ENCODE assay signal across 14 cellular contexts in genomic region chr22:24529898-24530297, GRCh38. TPM values are rescaled to one million over a fixed set of nuclear protein-coding genes. Genes with fewer than 3 reads are reported as not detected.
DNase-seq lines count a peak whose midpoint lies in the region; ATAC-seq and TF ChIP-seq lines count a peak whose summit lies in the region.
"Had no signal": no experiment of that assay in that cellular context is flagged by ENCODE, and none has a peak within 500 bp of the region (broad histone marks: within the 10 kb centered on the region; RNA-seq: fewer than 3 reads in every experiment).

No MANE protein-coding gene starts in this region.

- H3K4me3 Mint-ChIP-seq in activated naive CD8-positive, alpha-beta T cell treated with anti-CD3 and anti-CD28 coated beads, Interleukin-2, amount 50 U/mL, for 24 hours = no peak overlapping the region
- H3K4me3 Mint-ChIP-seq: CD8-positive, alpha-beta memory T cell; IgD-negative memory B cell had no signal

- H3K4me3 ChIP-seq in HEK293 (ENCODE audit: low read depth, low read length) (no peak overlapping the region), liver (ENCODE audit: low read depth in 1 of 3, low read length in 3 of 3) (no peak overlapping the region), hepatocyte (no peak overlapping the region)
- H3K4me3 ChIP-seq: GM23248 had no signal

- no peaks in the 10 kb centered on the region for H3K79me2 ChIP-seq in hepatocyte

- no peaks in the 10 kb centered on the region for H3K9me2 ChIP-seq in hepatocyte (replicated peaks; ENCODE audit: insufficient read depth)

- POLR2A ChIA-PET in HEK293 (lab: Yijun Ruan, JAX) = interaction anchor here (0.6 to 1.6 kb wide), 2 partner anchors 25 to 108 kb away, joined by 4 read pairs; partner anchors contain the start of gene GUCD1

- 38% methylated on average over 2 of the region's 2 CpGs for WGBS in liver
- WGBS in hepatocyte (ENCODE audit: low lambda C conversion rate, missing lambda C conversion rate) = 85% methylated on average over 2 of the region's 2 CpGs

- no peaks in the 10 kb centered on the region for H3K27me3 Mint-ChIP-seq in activated naive CD8-positive, alpha-beta T cell treated with anti-CD3 and anti-CD28 coated beads, Interleukin-2, amount 50 U/mL, for 24 hours
- H3K27me3 Mint-ChIP-seq: CD8-positive, alpha-beta memory T cell; IgD-negative memory B cell had no signal

- no peak overlapping the region for H2AFZ ChIP-seq in hepatocyte
- H2AFZ ChIP-seq: GM23248 had no signal

- TF ChIP-seq CTCF in C4-2B (conservative IDR thresholded peaks at IDR 0.05) (no peak), HEK293 (tag by site-specific recombination; IDR thresholded peaks at IDR 0.05) (no peak), VCaP (conservative IDR thresholded peaks at IDR 0.05) (no peak), liver (IDR thresholded peaks at IDR 0.05; ENCODE audit: low read depth, low read length, missing input control) (no peak), hepatocyte (IDR thresholded peaks at IDR 0.05; ENCODE audit: poor library complexity) (no peak)

- no peaks in the 10 kb centered on the region for H3K36me3 Mint-ChIP-seq in activated naive CD8-positive, alpha-beta T cell treated with anti-CD3 and anti-CD28 coated beads, Interleukin-2, amount 50 U/mL, for 24 hours (ENCODE audit: low read depth)
- H3K36me3 Mint-ChIP-seq: CD8-positive, alpha-beta memory T cell; IgD-negative memory B cell had no signal

- H3K9ac ChIP-seq in liver (ENCODE audit: low read depth in 1 of 2, low read length in 2 of 2) = no peak overlapping the region
- H3K9ac ChIP-seq: GM23248 had no signal

- no peak for TF ChIP-seq RAD21 in liver (IDR thresholded peaks at IDR 0.05)

- H3K4me1 ChIP-seq in HEK293 (ENCODE audit: control insufficient read depth, insufficient read depth, low read length) = no peaks in the 10 kb centered on the region
- H3K4me1 ChIP-seq in liver (ENCODE audit: control insufficient read depth in 4 of 4, insufficient read depth in 4 of 4, low read length in 3 of 4) = peaks cover 5 to 37% (median 12%) of the 10 kb centered on the region in 4 donors
- H3K4me1 ChIP-seq in hepatocyte (ENCODE audit: insufficient read depth) = peaks cover 11% of the 10 kb centered on the region

- H3K9me3 ChIP-seq in HEK293 (ENCODE audit: control insufficient read depth, insufficient read depth, low read depth, low read length) (no peaks in the 10 kb centered on the region), liver (ENCODE audit: control insufficient read depth in 4 of 4, low read length in 3 of 4) (no peaks in the 10 kb centered on the region), hepatocyte (ENCODE audit: low read depth) (no peaks in the 10 kb centered on the region)

- H3K4me2 ChIP-seq in hepatocyte = no peak overlapping the region

- CTCF ChIA-PET in HEK293 (lab: Yijun Ruan, JAX) = interaction anchor here (0.6 to 2.2 kb wide), 5 partner anchors 8 to 206 kb away, joined by 3 to 14 read pairs (median 3); no protein-coding TSS in a partner anchor

- H3K9me3 Mint-ChIP-seq in activated naive CD8-positive, alpha-beta T cell treated with anti-CD3 and anti-CD28 coated beads, Interleukin-2, amount 50 U/mL, for 24 hours = no peaks in the 10 kb centered on the region
- H3K9me3 Mint-ChIP-seq: CD8-positive, alpha-beta memory T cell; IgD-negative memory B cell had no signal

- H3K27ac ChIP-seq in C4-2B (peak overlapping the region; percentile 79), HEK293 (ENCODE audit: extremely low read depth, low read depth, low read length) (no peak overlapping the region), VCaP (peak overlapping the region; percentile 29), liver (ENCODE audit: low read depth in 1 of 2, low read length in 2 of 2) (peak overlapping the region; percentile 46 to 55), hepatocyte (no peak overlapping the region)
- H3K27ac ChIP-seq: GM23248 had no signal

- H3K27me3 ChIP-seq in liver (ENCODE audit: control insufficient read depth in 4 of 4, insufficient read depth in 4 of 4, low read length in 3 of 4) (no peaks in the 10 kb centered on the region), hepatocyte (no peaks in the 10 kb centered on the region)

- H3K4me1 Mint-ChIP-seq in activated naive CD8-positive, alpha-beta T cell treated with anti-CD3 and anti-CD28 coated beads, Interleukin-2, amount 50 U/mL, for 24 hours = peaks cover 7% of the 10 kb centered on the region

- no peak for ATAC-seq in HG03097 (IDR thresholded peaks at IDR 0.05; ENCODE audit: low FRiP score, unreplicated experiment)
- no peak for ATAC-seq in activated naive CD8-positive, alpha-beta T cell treated with anti-CD3 and anti-CD28 coated beads, Interleukin-2, amount 50 U/mL, for 24 hours
- ATAC-seq: HCT116 had no signal

- no peak for DNase-seq in hepatocyte (ENCODE audit: low spot score)
- DNase-seq in activated naive CD8-positive, alpha-beta T cell treated with anti-CD3 and anti-CD28 coated beads, Interleukin-2, amount 50 U/mL, for 24 hours = no peak
- DNase-seq: CD8-positive, alpha-beta memory T cell; DMS53; GF-D8; GM23248 had no signal

- no peaks in the 10 kb centered on the region for H4K20me1 ChIP-seq in hepatocyte (ENCODE audit: insufficient read depth, poor library complexity, severe bottlenecking)

- H3K36me3 ChIP-seq in HEK293 (ENCODE audit: control insufficient read depth in 2 of 2, insufficient read depth in 1 of 2, low read length in 2 of 2) = no peaks in the 10 kb centered on the region
- H3K36me3 ChIP-seq in liver (ENCODE audit: control insufficient read depth in 4 of 4, insufficient read depth in 3 of 4, low read depth in 1 of 4, low read length in 3 of 4) = peaks cover 2 to 29% (median 11%) of the 10 kb centered on the region in 4 donors
- no peaks in the 10 kb centered on the region for H3K36me3 ChIP-seq in hepatocyte (replicated peaks; ENCODE audit: insufficient read depth, low read depth)

- no peak overlapping the region for H3K27ac Mint-ChIP-seq in activated naive CD8-positive, alpha-beta T cell treated with anti-CD3 and anti-CD28 coated beads, Interleukin-2, amount 50 U/mL, for 24 hours
- H3K27ac Mint-ChIP-seq: IgD-negative memory B cell had no signal

TF ChIP-seq in HEK293, 187 proteins besides CTCF, POLR2A, EP300 and RAD21:
- TF ChIP-seq ZNF133 (tag by site-specific recombination; IDR thresholded peaks at IDR 0.05) = no peak
- TF ChIP-seq ZNF449 (tag by site-specific recombination; IDR thresholded peaks at IDR 0.05) = no peak
- TF ChIP-seq PRDM1 (tag by site-specific recombination; IDR thresholded peaks at IDR 0.05) = peak; percentile 55; the same call in 1 of the 2 replicates
- TF ChIP-seq ZNF677 (tag by site-specific recombination; IDR thresholded peaks at IDR 0.05) = peak; percentile 89
- TF ChIP-seq FEZF1 (tag by site-specific recombination; IDR thresholded peaks at IDR 0.05) = peak; percentile 43; the same call in 1 of the 2 replicates

TF ChIP-seq in liver, 16 proteins besides CTCF, POLR2A, EP300 and RAD21:
- TF ChIP-seq SP1 (IDR thresholded peaks at IDR 0.05) (no peak), HNF4A (conservative IDR thresholded peaks at IDR 0.05) (peak; percentile 11)

RNA-seq across cellular contexts. Expression of gene GUCD1, which starts 25.0 kb away (rescaled TPM):
- 100 to 1,000 TPM; 176 to 202 TPM for total RNA-seq in liver
- polyA plus RNA-seq in liver = 100 to 1,000 TPM; 118 to 182 TPM
- 143 and 149 TPM in 2 replicates for total RNA-seq in hepatocyte
- 84.9 and 102 TPM in 2 replicates for polyA plus RNA-seq in hepatocyte

RNA-seq across cellular contexts. Expression of gene SNRPD3, which starts 25.9 kb away (rescaled TPM):
- total RNA-seq in liver (100 to 1,000 TPM in 1 of 2 donors, 10 to 100 TPM in 1; 91.3 to 128 TPM), hepatocyte (145 and 185 TPM in 2 replicates)
- polyA plus RNA-seq in liver (10 to 100 TPM; 57.2 to 80.6 TPM), hepatocyte (120 and 122 TPM in 2 replicates)

RNA-seq across cellular contexts. Expression of gene UPB1, which starts 34.8 kb away (rescaled TPM):
- 10 to 100 TPM in 1 of 2 donors, 1 to 10 TPM in 1; 7.1 to 67.6 TPM for total RNA-seq in liver
- polyA plus RNA-seq in liver = 100 to 1,000 TPM in 1 of 2 donors, 10 to 100 TPM in 1; 50.0 to 115 TPM
- total RNA-seq in hepatocyte = 1.2 and 1.6 TPM in 2 replicates
- polyA plus RNA-seq in hepatocyte = 0.39 and 1.0 TPM in 2 replicates
- total RNA-seq: CD8-positive, alpha-beta memory T cell; GM23248; HT-29 had no signal
- polyA plus RNA-seq: GM23248, IgD-negative memory B cell had no signal

Comparison
In these comparisons a context has a peak if more than half of its experiments do, and no peak if none do; other contexts are left out.
1. H3K27ac ChIP-seq: peak in C4-2B (single experiment), VCaP (single experiment) and liver (2 of 2); none in HEK293 (single experiment) and hepatocyte (single experiment).